In genomic region chr5:140111043-140111858, GRCh38 we compare ENCODE assay signal across 17 cellular contexts. TPM values are rescaled to one million over a fixed set of nuclear protein-coding genes. Genes with fewer than 3 reads are reported as not detected.
A peak's percentile ranks its signal among the peaks of the same experiment; 100 is the strongest.
DNase-seq lines count a peak whose midpoint lies in the region; ATAC-seq and TF ChIP-seq lines count a peak whose summit lies in the region.
"Had no signal": no experiment of that assay in that cellular context is flagged by ENCODE, and none has a peak within 500 bp of the region (broad histone marks: within the 10 kb centered on the region; RNA-seq: fewer than 3 reads in every experiment).

No MANE protein-coding gene starts in this region.

- peak overlapping the region; percentile 63 for H3K27ac Mint-ChIP-seq in dendritic cell treated with granulocyte-macrophage colony-stimulating factor and Interleukin-4, amounts not matched to agents 40 ng/mL and 50 ng/mL, for 4 days
- H3K27ac Mint-ChIP-seq: activated naive CD4-positive, alpha-beta T cell treated with anti-CD3 and anti-CD28 coated beads for 36 hours had no signal

- TF ChIP-seq CTCF in psoas muscle (IDR thresholded peaks at IDR 0.05) (no peak), foreskin keratinocyte (conservative IDR thresholded peaks at IDR 0.05) (no peak), ovary (IDR thresholded peaks at IDR 0.05) (no peak)

- DNase-seq in NCI-H82 (lab: John Stamatoyannopoulos, UW) (peak; percentile 17), NCI-H82 treated with DMSO at 0.1 percent for 48 hours (lab: John Stamatoyannopoulos, UW; ENCODE audit: unreplicated experiment) (no peak), NOMO-1 treated with DMSO at 0.1 percent for 48 hours (lab: John Stamatoyannopoulos, UW; ENCODE audit: unreplicated experiment) (peak; percentile 36), psoas muscle (no peak), foreskin keratinocyte (no peak), ovary (no peak), GM03348 (ENCODE audit: low spot score) (no peak)
- DNase-seq: 8988T; activated naive CD4-positive, alpha-beta T cell treated with anti-CD3 and anti-CD28 coated beads for 36 hours; colonic mucosa; DMS 273 treated with DMSO at 0.1 percent for 48 hours; NCI-H1417; nucleus accumbens; stimulated activated CD4-positive, alpha-beta T cell treated with anti-CD3 and anti-CD28 coated beads, Interleukin-12 subunit alpha, Interleukin-12 subunit beta, amount 100 ng/mL, for 4 hours; T-helper 2 cell; trophoblast cell had no signal

- peaks cover 35% of the 10 kb centered on the region for H3K36me3 Mint-ChIP-seq in dendritic cell treated with granulocyte-macrophage colony-stimulating factor and Interleukin-4, amounts not matched to agents 40 ng/mL and 50 ng/mL, for 4 days (ENCODE audit: low read depth)

- ATAC-seq in psoas muscle (no peak), foreskin keratinocyte (no peak)

- peak overlapping the region; percentile 87 for H3K27ac ChIP-seq in psoas muscle
- H3K27ac ChIP-seq in foreskin keratinocyte = no peak overlapping the region
- no peak overlapping the region for H3K27ac ChIP-seq in ovary
- H3K27ac ChIP-seq: colonic mucosa had no signal

- 73 to 86% (median 79%) methylated on average over 18 of the region's 18 CpGs for WGBS in psoas muscle, 3 donors
- WGBS in ovary, 3 donors = 76 to 81% (median 81%) methylated on average over 18 of the region's 18 CpGs

- no peak overlapping the region for H3K4me3 ChIP-seq in psoas muscle
- H3K4me3 ChIP-seq in ovary = no peak overlapping the region
- H3K4me3 ChIP-seq: colonic mucosa had no signal

- H3K9me3 ChIP-seq in psoas muscle (no peaks in the 10 kb centered on the region), ovary (no peaks in the 10 kb centered on the region)
- H3K9me3 ChIP-seq: colonic mucosa had no signal

- no peaks in the 10 kb centered on the region for H3K27me3 ChIP-seq in psoas muscle (ENCODE audit: insufficient read depth in 3 of 3, low read length in 2 of 3)
- H3K27me3 ChIP-seq in foreskin keratinocyte = no peaks in the 10 kb centered on the region
- no peaks in the 10 kb centered on the region for H3K27me3 ChIP-seq in ovary
- H3K27me3 ChIP-seq: colonic mucosa had no signal

- peaks cover 66% of the 10 kb centered on the region for H3K4me1 Mint-ChIP-seq in dendritic cell treated with granulocyte-macrophage colony-stimulating factor and Interleukin-4, amounts not matched to agents 40 ng/mL and 50 ng/mL, for 4 days (ENCODE audit: low read depth)

- no peak for TF ChIP-seq POLR2A in ovary (IDR thresholded peaks at IDR 0.05)

- H3K36me3 ChIP-seq in psoas muscle (ENCODE audit: insufficient read depth in 1 of 2, low read depth in 1 of 2) (no peaks in the 10 kb centered on the region), ovary (no peaks in the 10 kb centered on the region)
- H3K36me3 ChIP-seq: colonic mucosa had no signal

- intact Hi-C loops in dendritic cell treated with granulocyte-macrophage colony-stimulating factor and Interleukin-4, amounts not matched to agents 40 ng/mL and 50 ng/mL, for 4 days (cut with micrococcal nuclease) = no loop called here
- intact Hi-C loops in psoas muscle (cut with DNase I) (loop anchor here (5.0 kb wide), 1 partner anchor 36 kb away; no protein-coding TSS in a partner anchor), ovary (cut with DNase I) (no loop called here)

- H3K27me3 Mint-ChIP-seq in dendritic cell treated with granulocyte-macrophage colony-stimulating factor and Interleukin-4, amounts not matched to agents 40 ng/mL and 50 ng/mL, for 4 days = peaks cover 51% of the 10 kb centered on the region

- H3K4me1 ChIP-seq in psoas muscle (peaks cover 56% of the 10 kb centered on the region), foreskin keratinocyte (peaks cover 30% of the 10 kb centered on the region), ovary (ENCODE audit: insufficient read depth) (peaks cover 17% of the 10 kb centered on the region)

- no peaks in the 10 kb centered on the region for H3K9me3 Mint-ChIP-seq in dendritic cell treated with granulocyte-macrophage colony-stimulating factor and Interleukin-4, amounts not matched to agents 40 ng/mL and 50 ng/mL, for 4 days
- H3K9me3 Mint-ChIP-seq: activated naive CD4-positive, alpha-beta T cell treated with anti-CD3 and anti-CD28 coated beads for 36 hours had no signal

- no peak overlapping the region for H3K4me3 Mint-ChIP-seq in dendritic cell treated with granulocyte-macrophage colony-stimulating factor and Interleukin-4, amounts not matched to agents 40 ng/mL and 50 ng/mL, for 4 days
- H3K4me3 Mint-ChIP-seq: activated naive CD4-positive, alpha-beta T cell treated with anti-CD3 and anti-CD28 coated beads for 36 hours had no signal

- no peak for TF ChIP-seq EP300 in ovary (IDR thresholded peaks at IDR 0.05)

RNA-seq across cellular contexts. Expression of gene PURA, which starts 2.7 kb away (rescaled TPM):
- total RNA-seq in psoas muscle = 10 to 100 TPM; 11.8 to 20.4 (median 19.3) TPM
- 1 to 10 TPM; 3.2 to 8.8 (median 3.4) TPM for polyA plus RNA-seq in psoas muscle
- 8.7 and 9.2 TPM in 2 replicates for total RNA-seq in foreskin keratinocyte
- polyA plus RNA-seq in foreskin keratinocyte = 2.3 and 2.8 TPM in 2 replicates
- 10 to 100 TPM; 19.5 to 35.5 (median 29.8) TPM for total RNA-seq in ovary
- 10 to 100 TPM in 1 of 2 donors, 1 to 10 TPM in 1; 6.3 to 11.0 TPM for polyA plus RNA-seq in ovary

RNA-seq across cellular contexts. Expression of gene IGIP, which starts 14.5 kb away (rescaled TPM):
- total RNA-seq in psoas muscle (10 to 100 TPM in 2 of 4 donors, 1 to 10 TPM in 2; 5.1 to 11.6 (median 9.3) TPM), foreskin keratinocyte (1.4 and 1.6 TPM in 2 replicates), ovary (10 to 100 TPM in 6 of 7 donors, 1 to 10 TPM in 1; 8.6 to 17.3 (median 15.5) TPM)
- polyA plus RNA-seq in psoas muscle (1 to 10 TPM; 3.5 to 6.8 (median 3.6) TPM), foreskin keratinocyte (0.83 and 0.95 TPM in 2 replicates), ovary (1 to 10 TPM; 6.8 to 8.8 TPM)

Comparison
In these comparisons a context has a peak if more than half of its experiments do, and no peak if none do; other contexts are left out.
1. DNase-seq: peak in NCI-H82 (single experiment) and NOMO-1 treated with DMSO at 0.1 percent for 48 hours (single experiment); none in NCI-H82 treated with DMSO at 0.1 percent for 48 hours (single experiment), psoas muscle (0 of 2), foreskin keratinocyte (0 of 2), ovary (0 of 5) and GM03348 (single experiment).
2. intact Hi-C loops: an anchor here in psoas muscle (5.0 kb wide); none called in dendritic cell treated with granulocyte-macrophage colony-stimulating factor and Interleukin-4, amounts not matched to agents 40 ng/mL and 50 ng/mL, for 4 days and ovary.